In the genomic region with DNA sequence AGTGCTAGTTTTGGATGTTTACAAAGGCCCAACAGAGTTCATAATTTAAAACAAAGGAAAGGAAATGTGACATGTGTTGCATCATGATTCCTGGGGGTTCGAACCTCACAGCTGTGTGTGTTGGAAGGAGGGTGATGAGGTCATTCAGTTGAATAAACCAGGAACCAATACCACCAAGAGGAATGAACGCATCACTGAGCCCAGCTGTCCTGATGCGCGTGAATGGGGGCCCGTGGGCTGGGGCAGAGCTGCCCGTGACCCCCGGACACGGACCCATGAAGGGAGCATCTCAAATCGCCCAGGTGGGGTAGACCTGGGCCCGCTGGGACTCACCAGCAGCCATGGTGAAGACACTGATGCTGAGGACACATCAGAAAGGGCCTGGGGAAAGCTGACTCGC, we compare ENCODE assay signal across 16 cellular contexts. TPM values are rescaled to one million over a fixed set of nuclear protein-coding genes. Genes with fewer than 3 reads are reported as not detected.
A peak's percentile ranks its signal among the peaks of the same experiment; 100 is the strongest.
DNase-seq lines count a peak whose midpoint lies in the region; ATAC-seq, FAIRE-seq and TF ChIP-seq lines count a peak whose summit lies in the region.
"Had no signal": no experiment of that assay in that cellular context is flagged by ENCODE, and none has a peak within 500 bp of the region (broad histone marks: within the 10 kb centered on the region; RNA-seq: fewer than 3 reads in every experiment).

No MANE protein-coding gene starts in this region.

- no peak for ATAC-seq in stimulated activated naive CD8-positive, alpha-beta T cell treated with anti-CD3 and anti-CD28 coated beads, Interleukin-15, Interleukin-2, amounts not matched to agents 100 U/mL and 50 U/mL, for 24 hours
- no peak for ATAC-seq in stimulated activated naive CD8-positive, alpha-beta T cell treated with anti-CD3 and anti-CD28 coated beads, Interleukin-15, amount 100 ng/mL, for 72 hours
- peak; percentile 50 for ATAC-seq in HG03432 (IDR thresholded peaks at IDR 0.05; ENCODE audit: unreplicated experiment)
- ATAC-seq: mucosa of descending colon, right cardiac atrium had no signal

- TF ChIP-seq CTCF in bronchial epithelial cell (IDR thresholded peaks at IDR 0.05; ENCODE audit: insufficient read depth, low read length, severe bottlenecking) (no peak), type B pancreatic cell (conservative IDR thresholded peaks at IDR 0.05) (no peak), foreskin fibroblast (IDR thresholded peaks at IDR 0.05; ENCODE audit: low read depth, low read length) (no peak), coronary artery (IDR thresholded peaks at IDR 0.05) (no peak)

- H3K4me1 Mint-ChIP-seq in stimulated activated naive CD8-positive, alpha-beta T cell treated with anti-CD3 and anti-CD28 coated beads, Interleukin-15, amount 100 ng/mL, for 72 hours = no peaks in the 10 kb centered on the region
- H3K4me1 Mint-ChIP-seq in type B pancreatic cell (ENCODE audit: unreplicated experiment) = no peaks in the 10 kb centered on the region

- H3K9me3 Mint-ChIP-seq in stimulated activated naive CD8-positive, alpha-beta T cell treated with anti-CD3 and anti-CD28 coated beads, Interleukin-15, amount 100 ng/mL, for 72 hours = no peaks in the 10 kb centered on the region
- H3K9me3 Mint-ChIP-seq in type B pancreatic cell = no peaks in the 10 kb centered on the region

- FAIRE-seq in bronchial epithelial cell (lab: Jason Lieb, UNC) (no peak), H54 (lab: Jason Lieb, UNC) (no peak)
- FAIRE-seq: A204.1 had no signal

- no peaks in the 10 kb centered on the region for H3K27me3 Mint-ChIP-seq in stimulated activated naive CD8-positive, alpha-beta T cell treated with anti-CD3 and anti-CD28 coated beads, Interleukin-15, amount 100 ng/mL, for 72 hours
- no peaks in the 10 kb centered on the region for H3K27me3 Mint-ChIP-seq in type B pancreatic cell

- peak overlapping the region in 1 of 2 donors; percentile 64 for H3K27ac Mint-ChIP-seq in stimulated activated naive CD8-positive, alpha-beta T cell treated with anti-CD3 and anti-CD28 coated beads, Interleukin-15, amount 100 ng/mL, for 72 hours
- peak overlapping the region; percentile 6 for H3K27ac Mint-ChIP-seq in type B pancreatic cell

- no peak overlapping the region for H3K4me3 ChIP-seq in bronchial epithelial cell (ENCODE audit: low read depth, low read length)
- no peak overlapping the region for H3K4me3 ChIP-seq in foreskin fibroblast (ENCODE audit: low read depth in 1 of 2, low read length in 2 of 2)
- no peak overlapping the region for H3K4me3 ChIP-seq in coronary artery
- H3K4me3 ChIP-seq: ascending aorta, mucosa of descending colon, tibial artery had no signal

- H3K4me3 Mint-ChIP-seq in stimulated activated naive CD8-positive, alpha-beta T cell treated with anti-CD3 and anti-CD28 coated beads, Interleukin-15, amount 100 ng/mL, for 72 hours = no peak overlapping the region
- no peak overlapping the region for H3K4me3 Mint-ChIP-seq in type B pancreatic cell

- H3K27me3 ChIP-seq in bronchial epithelial cell (ENCODE audit: control insufficient read depth, insufficient read depth, low read length) = no peaks in the 10 kb centered on the region
- H3K27me3 ChIP-seq: ascending aorta, tibial artery had no signal

- peaks cover 36% of the 10 kb centered on the region for H3K36me3 Mint-ChIP-seq in type B pancreatic cell

- TF ChIP-seq POLR2A in H54 (IDR thresholded peaks at IDR 0.05; ENCODE audit: low read depth, low read length) = no peak

- peak; percentile 8 for DNase-seq in stimulated activated naive CD8-positive, alpha-beta T cell treated with anti-CD3 and anti-CD28 coated beads, Interleukin-15, Interleukin-2, amounts not matched to agents 100 U/mL and 50 U/mL, for 24 hours
- no peak for DNase-seq in stimulated activated naive CD8-positive, alpha-beta T cell treated with anti-CD3 and anti-CD28 coated beads, Interleukin-15, amount 100 ng/mL, for 72 hours
- DNase-seq in bronchial epithelial cell (ENCODE audit: low read depth) (peak; percentile 20), type B pancreatic cell (ENCODE audit: extremely low spot score, unreplicated experiment) (no peak), foreskin fibroblast (no peak), coronary artery (ENCODE audit: low spot score) (no peak), H54 (ENCODE audit: insufficient read length, low spot score) (no peak)
- DNase-seq: mucosa of descending colon, NCI-H526 treated with DMSO at 0.1 percent for 48 hours, right cardiac atrium, SHP77, tibial artery, WERI-Rb-1 had no signal

- no peak overlapping the region for H3K27ac ChIP-seq in coronary artery
- H3K27ac ChIP-seq: ascending aorta, tibial artery, WERI-Rb-1 had no signal

- peaks cover 20% of the 10 kb centered on the region for H3K36me3 ChIP-seq in bronchial epithelial cell (ENCODE audit: control insufficient read depth, insufficient read depth, low read length)
- H3K36me3 ChIP-seq: ascending aorta had no signal

RNA-seq across cellular contexts. Expression of a gene that starts 33.0 kb away (rescaled TPM):
- total RNA-seq in bronchial epithelial cell (53.7 and 64.0 TPM in 2 replicates), type B pancreatic cell (ENCODE audit: low replicate concordance) (151 and 190 TPM in 2 replicates)

Comparison
In these comparisons a context has a peak if more than half of its experiments do, and no peak if none do; other contexts are left out.
1. DNase-seq: peak in stimulated activated naive CD8-positive, alpha-beta T cell treated with anti-CD3 and anti-CD28 coated beads, Interleukin-15, Interleukin-2, amounts not matched to agents 100 U/mL and 50 U/mL, for 24 hours (single experiment) and bronchial epithelial cell (single experiment); none in stimulated activated naive CD8-positive, alpha-beta T cell treated with anti-CD3 and anti-CD28 coated beads, Interleukin-15, amount 100 ng/mL, for 72 hours (0 of 2), type B pancreatic cell (single experiment), foreskin fibroblast (0 of 2), coronary artery (single experiment) and H54 (single experiment).